1 cellular context compared by ENCODE assay signal in genomic region chr14:101075801-101076413, GRCh38.
TF ChIP-seq lines count a peak whose summit lies in the region.

No MANE protein-coding gene starts in this region.

TF ChIP-seq in A549, 52 proteins besides CTCF, POLR2A, EP300 and RAD21 (continued from another document):
- TF ChIP-seq, protein P1, sequence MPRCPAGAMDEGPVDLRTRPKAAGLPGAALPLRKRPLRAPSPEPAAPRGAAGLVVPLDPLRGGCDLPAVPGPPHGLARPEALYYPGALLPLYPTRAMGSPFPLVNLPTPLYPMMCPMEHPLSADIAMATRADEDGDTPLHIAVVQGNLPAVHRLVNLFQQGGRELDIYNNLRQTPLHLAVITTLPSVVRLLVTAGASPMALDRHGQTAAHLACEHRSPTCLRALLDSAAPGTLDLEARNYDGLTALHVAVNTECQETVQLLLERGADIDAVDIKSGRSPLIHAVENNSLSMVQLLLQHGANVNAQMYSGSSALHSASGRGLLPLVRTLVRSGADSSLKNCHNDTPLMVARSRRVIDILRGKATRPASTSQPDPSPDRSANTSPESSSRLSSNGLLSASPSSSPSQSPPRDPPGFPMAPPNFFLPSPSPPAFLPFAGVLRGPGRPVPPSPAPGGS (IDR thresholded peaks at IDR 0.05) = no peak
- TF ChIP-seq ZC3H11A (IDR thresholded peaks at IDR 0.05) (no peak), BHLHE40 (IDR thresholded peaks at IDR 0.05; ENCODE audit: low read depth, low read length) (no peak), HOXB13 (CRISPR knock-in tag; IDR thresholded peaks at IDR 0.05; ENCODE audit: low read depth) (no peak), MAZ (IDR thresholded peaks at IDR 0.05; ENCODE audit: borderline replicate concordance, low read depth, low read length) (no peak), CHD2 (IDR thresholded peaks at IDR 0.05; ENCODE audit: low read length, partially characterized antibody) (no peak), POLR2AphosphoS2 (conservative IDR thresholded peaks at IDR 0.05; ENCODE audit: low read length) (no peak), MAFK (IDR thresholded peaks at IDR 0.05; ENCODE audit: partially characterized antibody) (no peak), ESRRA (IDR thresholded peaks at IDR 0.05; ENCODE audit: borderline replicate concordance, low read length) (no peak), E2F6 (IDR thresholded peaks at IDR 0.05; ENCODE audit: borderline replicate concordance, low read depth) (no peak), TFCP2L1 (CRISPR knock-in tag; IDR thresholded peaks at IDR 0.05) (no peak), ZSCAN20 (CRISPR knock-in tag; IDR thresholded peaks at IDR 0.05) (no peak), ZNF302 (CRISPR knock-in tag; IDR thresholded peaks at IDR 0.05) (no peak), HOXA7 (CRISPR knock-in tag; IDR thresholded peaks at IDR 0.05) (no peak), SREBF2 (IDR thresholded peaks at IDR 0.05) (no peak), CBX2 (IDR thresholded peaks at IDR 0.05; ENCODE audit: borderline replicate concordance, low read depth) (no peak), JUNB (IDR thresholded peaks at IDR 0.05) (no peak), MAX (IDR thresholded peaks at IDR 0.05) (no peak), HOXB5 (CRISPR knock-in tag; IDR thresholded peaks at IDR 0.05) (no peak)
